Comparison of ENCODE assay signal across 1 cellular context in the genomic region with DNA sequence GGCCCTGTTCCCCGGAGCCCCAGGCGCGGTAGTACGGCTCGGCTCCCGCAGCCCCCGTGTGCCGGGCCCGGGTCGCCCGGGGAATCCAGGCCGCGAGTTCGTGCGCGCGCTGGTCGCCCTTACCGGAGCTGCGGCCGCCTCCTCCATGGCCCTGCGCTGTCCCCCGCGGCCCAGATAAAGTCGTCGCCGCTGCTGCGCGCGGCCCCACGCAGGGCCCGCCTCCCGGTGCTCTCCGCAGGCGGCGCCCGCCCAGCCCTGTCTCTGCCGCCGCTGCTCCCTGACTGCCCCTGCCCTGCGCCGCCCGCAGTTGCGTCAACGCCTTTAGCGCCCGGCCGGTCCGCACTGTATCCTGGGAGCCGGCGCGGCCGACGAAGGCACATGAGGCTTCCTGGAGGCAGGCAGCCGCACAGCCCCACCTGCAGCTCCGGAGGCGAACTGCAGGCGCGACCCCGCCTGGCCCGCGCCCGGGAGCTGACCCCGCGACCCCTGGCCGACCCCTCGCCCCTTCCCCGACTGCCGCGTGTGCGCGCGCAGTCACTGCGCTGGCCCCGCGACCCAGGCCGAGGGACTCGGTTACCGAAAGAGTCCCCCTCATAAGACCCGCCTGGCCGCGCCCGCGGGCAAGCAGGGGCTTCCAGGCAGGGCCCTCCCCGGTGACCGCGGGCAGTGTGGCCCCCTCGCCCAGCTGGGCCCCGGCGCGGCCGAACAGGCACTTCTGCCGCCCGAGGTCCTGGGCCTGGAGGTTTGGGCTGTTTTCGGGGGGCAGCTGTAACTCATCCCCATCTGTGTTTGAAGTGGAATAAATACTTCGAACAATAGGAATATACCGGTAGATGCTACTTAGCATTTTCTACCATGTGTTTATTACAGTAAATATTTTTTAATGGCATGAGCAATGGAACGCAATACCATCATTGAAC.
TF ChIP-seq lines count a peak whose summit lies in the region.

No MANE protein-coding gene starts in this region.

TF ChIP-seq in HEK293, 187 proteins besides CTCF, POLR2A, EP300 and RAD21 (continued from another document and continues in another):
- TF ChIP-seq, protein P1, sequence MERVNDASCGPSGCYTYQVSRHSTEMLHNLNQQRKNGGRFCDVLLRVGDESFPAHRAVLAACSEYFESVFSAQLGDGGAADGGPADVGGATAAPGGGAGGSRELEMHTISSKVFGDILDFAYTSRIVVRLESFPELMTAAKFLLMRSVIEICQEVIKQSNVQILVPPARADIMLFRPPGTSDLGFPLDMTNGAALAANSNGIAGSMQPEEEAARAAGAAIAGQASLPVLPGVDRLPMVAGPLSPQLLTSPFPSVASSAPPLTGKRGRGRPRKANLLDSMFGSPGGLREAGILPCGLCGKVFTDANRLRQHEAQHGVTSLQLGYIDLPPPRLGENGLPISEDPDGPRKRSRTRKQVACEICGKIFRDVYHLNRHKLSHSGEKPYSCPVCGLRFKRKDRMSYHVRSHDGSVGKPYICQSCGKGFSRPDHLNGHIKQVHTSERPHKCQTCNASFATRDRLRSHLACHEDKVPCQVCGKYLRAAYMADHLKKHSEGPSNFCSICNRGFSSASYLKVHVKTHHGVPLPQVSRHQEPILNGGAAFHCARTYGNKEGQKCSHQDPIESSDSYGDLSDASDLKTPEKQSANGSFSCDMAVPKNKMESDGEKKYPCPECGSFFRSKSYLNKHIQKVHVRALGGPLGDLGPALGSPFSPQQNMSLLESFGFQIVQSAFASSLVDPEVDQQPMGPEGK (tag by site-specific recombination; IDR thresholded peaks at IDR 0.05): peak; percentile 91
- TF ChIP-seq ZNF423 (tag by site-specific recombination; IDR thresholded peaks at IDR 0.05): 0 out of 2 replicates have a peak, but pooled peaks have one; percentile 28
- no peak for TF ChIP-seq ZNF623 (tag by site-specific recombination; IDR thresholded peaks at IDR 0.05)
- no peak for TF ChIP-seq ZNF266 (tag by site-specific recombination; IDR thresholded peaks at IDR 0.05; ENCODE audit: low read depth)
- no peak for TF ChIP-seq ZNF654 (tag by site-specific recombination; IDR thresholded peaks at IDR 0.05; ENCODE audit: low read depth)
- TF ChIP-seq GLI2 (tag by site-specific recombination; IDR thresholded peaks at IDR 0.05; ENCODE audit: borderline replicate concordance, low read depth): no peak
- no peak for TF ChIP-seq ZNF221 (tag by site-specific recombination; IDR thresholded peaks at IDR 0.05; ENCODE audit: borderline replicate concordance)
- no peak for TF ChIP-seq ZNF473 (tag by site-specific recombination; IDR thresholded peaks at IDR 0.05)
- TF ChIP-seq, protein P2, sequence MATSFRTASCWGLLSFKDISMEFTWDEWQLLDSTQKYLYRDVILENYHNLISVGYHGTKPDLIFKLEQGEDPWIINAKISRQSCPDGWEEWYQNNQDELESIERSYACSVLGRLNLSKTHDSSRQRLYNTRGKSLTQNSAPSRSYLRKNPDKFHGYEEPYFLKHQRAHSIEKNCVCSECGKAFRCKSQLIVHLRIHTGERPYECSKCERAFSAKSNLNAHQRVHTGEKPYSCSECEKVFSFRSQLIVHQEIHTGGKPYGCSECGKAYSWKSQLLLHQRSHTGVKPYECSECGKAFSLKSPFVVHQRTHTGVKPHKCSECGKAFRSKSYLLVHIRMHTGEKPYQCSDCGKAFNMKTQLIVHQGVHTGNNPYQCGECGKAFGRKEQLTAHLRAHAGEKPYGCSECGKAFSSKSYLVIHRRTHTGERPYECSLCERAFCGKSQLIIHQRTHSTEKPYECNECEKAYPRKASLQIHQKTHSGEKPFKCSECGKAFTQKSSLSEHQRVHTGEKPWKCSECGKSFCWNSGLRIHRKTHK (tag by site-specific recombination; IDR thresholded peaks at IDR 0.05): no peak
- peak; percentile 51; the same call in 1 of the 2 replicates for TF ChIP-seq ZIC2 (tag by site-specific recombination; IDR thresholded peaks at IDR 0.05)
- TF ChIP-seq ZNF292 (tag by site-specific recombination; IDR thresholded peaks at IDR 0.05; ENCODE audit: borderline replicate concordance, low read depth): no peak
- no peak for TF ChIP-seq ZNF391 (tag by site-specific recombination; IDR thresholded peaks at IDR 0.05; ENCODE audit: borderline replicate concordance, low read depth)
- peak; percentile 52 for TF ChIP-seq GLIS2 (tag by site-specific recombination; IDR thresholded peaks at IDR 0.05)
- no peak for TF ChIP-seq KLF7 (tag by site-specific recombination; IDR thresholded peaks at IDR 0.05; ENCODE audit: borderline replicate concordance)
- TF ChIP-seq ZBTB21 (tag by site-specific recombination; IDR thresholded peaks at IDR 0.05): no peak
- TF ChIP-seq YY2 (tag by site-specific recombination; IDR thresholded peaks at IDR 0.05): no peak
- TF ChIP-seq ZNF785 (tag by site-specific recombination; IDR thresholded peaks at IDR 0.05): 0 out of 2 replicates have a peak, but pooled peaks have one; percentile 57
- no peak for TF ChIP-seq ZNF530 (tag by site-specific recombination; IDR thresholded peaks at IDR 0.05; ENCODE audit: low read depth)
- TF ChIP-seq, protein P3, sequence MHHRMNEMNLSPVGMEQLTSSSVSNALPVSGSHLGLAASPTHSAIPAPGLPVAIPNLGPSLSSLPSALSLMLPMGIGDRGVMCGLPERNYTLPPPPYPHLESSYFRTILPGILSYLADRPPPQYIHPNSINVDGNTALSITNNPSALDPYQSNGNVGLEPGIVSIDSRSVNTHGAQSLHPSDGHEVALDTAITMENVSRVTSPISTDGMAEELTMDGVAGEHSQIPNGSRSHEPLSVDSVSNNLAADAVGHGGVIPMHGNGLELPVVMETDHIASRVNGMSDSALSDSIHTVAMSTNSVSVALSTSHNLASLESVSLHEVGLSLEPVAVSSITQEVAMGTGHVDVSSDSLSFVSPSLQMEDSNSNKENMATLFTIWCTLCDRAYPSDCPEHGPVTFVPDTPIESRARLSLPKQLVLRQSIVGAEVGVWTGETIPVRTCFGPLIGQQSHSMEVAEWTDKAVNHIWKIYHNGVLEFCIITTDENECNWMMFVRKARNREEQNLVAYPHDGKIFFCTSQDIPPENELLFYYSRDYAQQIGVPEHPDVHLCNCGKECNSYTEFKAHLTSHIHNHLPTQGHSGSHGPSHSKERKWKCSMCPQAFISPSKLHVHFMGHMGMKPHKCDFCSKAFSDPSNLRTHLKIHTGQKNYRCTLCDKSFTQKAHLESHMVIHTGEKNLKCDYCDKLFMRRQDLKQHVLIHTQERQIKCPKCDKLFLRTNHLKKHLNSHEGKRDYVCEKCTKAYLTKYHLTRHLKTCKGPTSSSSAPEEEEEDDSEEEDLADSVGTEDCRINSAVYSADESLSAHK (tag by site-specific recombination; IDR thresholded peaks at IDR 0.05): no peak
- no peak for TF ChIP-seq ZNF19 (tag by site-specific recombination; IDR thresholded peaks at IDR 0.05; ENCODE audit: low read depth)
- peak; percentile 35; the same call in 1 of the 2 replicates for TF ChIP-seq KLF16 (tag by site-specific recombination; IDR thresholded peaks at IDR 0.05)
- TF ChIP-seq ZNF184 (tag by site-specific recombination; IDR thresholded peaks at IDR 0.05): no peak
- TF ChIP-seq, protein P4, sequence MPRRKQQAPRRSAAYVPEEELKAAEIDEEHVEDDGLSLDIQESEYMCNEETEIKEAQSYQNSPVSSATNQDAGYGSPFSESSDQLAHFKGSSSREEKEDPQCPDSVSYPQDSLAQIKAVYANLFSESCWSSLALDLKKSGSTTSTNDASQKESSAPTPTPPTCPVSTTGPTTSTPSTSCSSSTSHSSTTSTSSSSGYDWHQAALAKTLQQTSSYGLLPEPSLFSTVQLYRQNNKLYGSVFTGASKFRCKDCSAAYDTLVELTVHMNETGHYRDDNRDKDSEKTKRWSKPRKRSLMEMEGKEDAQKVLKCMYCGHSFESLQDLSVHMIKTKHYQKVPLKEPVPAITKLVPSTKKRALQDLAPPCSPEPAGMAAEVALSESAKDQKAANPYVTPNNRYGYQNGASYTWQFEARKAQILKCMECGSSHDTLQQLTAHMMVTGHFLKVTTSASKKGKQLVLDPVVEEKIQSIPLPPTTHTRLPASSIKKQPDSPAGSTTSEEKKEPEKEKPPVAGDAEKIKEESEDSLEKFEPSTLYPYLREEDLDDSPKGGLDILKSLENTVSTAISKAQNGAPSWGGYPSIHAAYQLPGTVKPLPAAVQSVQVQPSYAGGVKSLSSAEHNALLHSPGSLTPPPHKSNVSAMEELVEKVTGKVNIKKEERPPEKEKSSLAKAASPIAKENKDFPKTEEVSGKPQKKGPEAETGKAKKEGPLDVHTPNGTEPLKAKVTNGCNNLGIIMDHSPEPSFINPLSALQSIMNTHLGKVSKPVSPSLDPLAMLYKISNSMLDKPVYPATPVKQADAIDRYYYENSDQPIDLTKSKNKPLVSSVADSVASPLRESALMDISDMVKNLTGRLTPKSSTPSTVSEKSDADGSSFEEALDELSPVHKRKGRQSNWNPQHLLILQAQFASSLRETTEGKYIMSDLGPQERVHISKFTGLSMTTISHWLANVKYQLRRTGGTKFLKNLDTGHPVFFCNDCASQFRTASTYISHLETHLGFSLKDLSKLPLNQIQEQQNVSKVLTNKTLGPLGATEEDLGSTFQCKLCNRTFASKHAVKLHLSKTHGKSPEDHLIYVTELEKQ (tag by site-specific recombination; IDR thresholded peaks at IDR 0.05; ENCODE audit: borderline replicate concordance): no peak
- TF ChIP-seq, protein P5, sequence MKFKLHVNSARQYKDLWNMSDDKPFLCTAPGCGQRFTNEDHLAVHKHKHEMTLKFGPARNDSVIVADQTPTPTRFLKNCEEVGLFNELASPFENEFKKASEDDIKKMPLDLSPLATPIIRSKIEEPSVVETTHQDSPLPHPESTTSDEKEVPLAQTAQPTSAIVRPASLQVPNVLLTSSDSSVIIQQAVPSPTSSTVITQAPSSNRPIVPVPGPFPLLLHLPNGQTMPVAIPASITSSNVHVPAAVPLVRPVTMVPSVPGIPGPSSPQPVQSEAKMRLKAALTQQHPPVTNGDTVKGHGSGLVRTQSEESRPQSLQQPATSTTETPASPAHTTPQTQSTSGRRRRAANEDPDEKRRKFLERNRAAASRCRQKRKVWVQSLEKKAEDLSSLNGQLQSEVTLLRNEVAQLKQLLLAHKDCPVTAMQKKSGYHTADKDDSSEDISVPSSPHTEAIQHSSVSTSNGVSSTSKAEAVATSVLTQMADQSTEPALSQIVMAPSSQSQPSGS (tag by site-specific recombination; IDR thresholded peaks at IDR 0.05; ENCODE audit: low read depth): no peak
- 0 out of 2 replicates have a peak, but pooled peaks have one; percentile 39 for TF ChIP-seq OVOL3 (tag by site-specific recombination; IDR thresholded peaks at IDR 0.05)
- TF ChIP-seq, protein P6, sequence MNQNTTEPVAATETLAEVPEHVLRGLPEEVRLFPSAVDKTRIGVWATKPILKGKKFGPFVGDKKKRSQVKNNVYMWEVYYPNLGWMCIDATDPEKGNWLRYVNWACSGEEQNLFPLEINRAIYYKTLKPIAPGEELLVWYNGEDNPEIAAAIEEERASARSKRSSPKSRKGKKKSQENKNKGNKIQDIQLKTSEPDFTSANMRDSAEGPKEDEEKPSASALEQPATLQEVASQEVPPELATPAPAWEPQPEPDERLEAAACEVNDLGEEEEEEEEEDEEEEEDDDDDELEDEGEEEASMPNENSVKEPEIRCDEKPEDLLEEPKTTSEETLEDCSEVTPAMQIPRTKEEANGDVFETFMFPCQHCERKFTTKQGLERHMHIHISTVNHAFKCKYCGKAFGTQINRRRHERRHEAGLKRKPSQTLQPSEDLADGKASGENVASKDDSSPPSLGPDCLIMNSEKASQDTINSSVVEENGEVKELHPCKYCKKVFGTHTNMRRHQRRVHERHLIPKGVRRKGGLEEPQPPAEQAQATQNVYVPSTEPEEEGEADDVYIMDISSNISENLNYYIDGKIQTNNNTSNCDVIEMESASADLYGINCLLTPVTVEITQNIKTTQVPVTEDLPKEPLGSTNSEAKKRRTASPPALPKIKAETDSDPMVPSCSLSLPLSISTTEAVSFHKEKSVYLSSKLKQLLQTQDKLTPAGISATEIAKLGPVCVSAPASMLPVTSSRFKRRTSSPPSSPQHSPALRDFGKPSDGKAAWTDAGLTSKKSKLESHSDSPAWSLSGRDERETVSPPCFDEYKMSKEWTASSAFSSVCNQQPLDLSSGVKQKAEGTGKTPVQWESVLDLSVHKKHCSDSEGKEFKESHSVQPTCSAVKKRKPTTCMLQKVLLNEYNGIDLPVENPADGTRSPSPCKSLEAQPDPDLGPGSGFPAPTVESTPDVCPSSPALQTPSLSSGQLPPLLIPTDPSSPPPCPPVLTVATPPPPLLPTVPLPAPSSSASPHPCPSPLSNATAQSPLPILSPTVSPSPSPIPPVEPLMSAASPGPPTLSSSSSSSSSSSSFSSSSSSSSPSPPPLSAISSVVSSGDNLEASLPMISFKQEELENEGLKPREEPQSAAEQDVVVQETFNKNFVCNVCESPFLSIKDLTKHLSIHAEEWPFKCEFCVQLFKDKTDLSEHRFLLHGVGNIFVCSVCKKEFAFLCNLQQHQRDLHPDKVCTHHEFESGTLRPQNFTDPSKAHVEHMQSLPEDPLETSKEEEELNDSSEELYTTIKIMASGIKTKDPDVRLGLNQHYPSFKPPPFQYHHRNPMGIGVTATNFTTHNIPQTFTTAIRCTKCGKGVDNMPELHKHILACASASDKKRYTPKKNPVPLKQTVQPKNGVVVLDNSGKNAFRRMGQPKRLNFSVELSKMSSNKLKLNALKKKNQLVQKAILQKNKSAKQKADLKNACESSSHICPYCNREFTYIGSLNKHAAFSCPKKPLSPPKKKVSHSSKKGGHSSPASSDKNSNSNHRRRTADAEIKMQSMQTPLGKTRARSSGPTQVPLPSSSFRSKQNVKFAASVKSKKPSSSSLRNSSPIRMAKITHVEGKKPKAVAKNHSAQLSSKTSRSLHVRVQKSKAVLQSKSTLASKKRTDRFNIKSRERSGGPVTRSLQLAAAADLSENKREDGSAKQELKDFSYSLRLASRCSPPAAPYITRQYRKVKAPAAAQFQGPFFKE (tag by site-specific recombination; IDR thresholded peaks at IDR 0.05; ENCODE audit: borderline replicate concordance): no peak
- TF ChIP-seq FEZF1 (tag by site-specific recombination; IDR thresholded peaks at IDR 0.05): no peak
- no peak for TF ChIP-seq ZFP3 (tag by site-specific recombination; IDR thresholded peaks at IDR 0.05; ENCODE audit: low read depth)
- no peak for TF ChIP-seq ZNF707 (tag by site-specific recombination; IDR thresholded peaks at IDR 0.05)
- no peak for TF ChIP-seq ZNF791 (tag by site-specific recombination; IDR thresholded peaks at IDR 0.05)
- TF ChIP-seq, protein P7, sequence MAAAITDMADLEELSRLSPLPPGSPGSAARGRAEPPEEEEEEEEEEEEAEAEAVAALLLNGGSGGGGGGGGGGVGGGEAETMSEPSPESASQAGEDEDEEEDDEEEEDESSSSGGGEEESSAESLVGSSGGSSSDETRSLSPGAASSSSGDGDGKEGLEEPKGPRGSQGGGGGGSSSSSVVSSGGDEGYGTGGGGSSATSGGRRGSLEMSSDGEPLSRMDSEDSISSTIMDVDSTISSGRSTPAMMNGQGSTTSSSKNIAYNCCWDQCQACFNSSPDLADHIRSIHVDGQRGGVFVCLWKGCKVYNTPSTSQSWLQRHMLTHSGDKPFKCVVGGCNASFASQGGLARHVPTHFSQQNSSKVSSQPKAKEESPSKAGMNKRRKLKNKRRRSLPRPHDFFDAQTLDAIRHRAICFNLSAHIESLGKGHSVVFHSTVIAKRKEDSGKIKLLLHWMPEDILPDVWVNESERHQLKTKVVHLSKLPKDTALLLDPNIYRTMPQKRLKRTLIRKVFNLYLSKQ (tag by site-specific recombination; IDR thresholded peaks at IDR 0.05; ENCODE audit: borderline replicate concordance): no peak
- no peak for TF ChIP-seq ZNF121 (tag by site-specific recombination; IDR thresholded peaks at IDR 0.05)
- TF ChIP-seq MZF1 (tag by site-specific recombination; IDR thresholded peaks at IDR 0.05; ENCODE audit: borderline replicate concordance): no peak
